13 cellular contexts compared by ENCODE assay signal in genomic region chr3:99430348-99431134, GRCh38.
A peak's percentile ranks its signal among the peaks of the same experiment; 100 is the strongest.
DNase-seq lines count a peak whose midpoint lies in the region; ATAC-seq and TF ChIP-seq lines count a peak whose summit lies in the region.
"Had no signal": no experiment of that assay in that cellular context is flagged by ENCODE, and none has a peak within 500 bp of the region (broad histone marks: within the 10 kb centered on the region; RNA-seq: fewer than 3 reads in every experiment).

No MANE protein-coding gene starts in this region.

- H3K27ac Mint-ChIP-seq in endothelial cell (ENCODE audit: unreplicated experiment): no peak overlapping the region
- H3K27ac Mint-ChIP-seq: activated naive CD8-positive, alpha-beta T cell had no signal

- intact Hi-C loops in IMR-90 (cut with micrococcal nuclease): no loop called here

- dilution Hi-C loops in IMR-90 (cut with HindIII; ENCODE audit: low sequenced_read_pairs, unreplicated experiment): no loop called here

- no peaks in the 10 kb centered on the region for H3K9me3 Mint-ChIP-seq in endothelial cell (ENCODE audit: unreplicated experiment)

- H2AFZ ChIP-seq in IMR-90 (replicated peaks; ENCODE audit: low read length, poor library complexity): no peak overlapping the region

- no peak overlapping the region for H4K91ac ChIP-seq in IMR-90 (ENCODE audit: insufficient read depth, low read depth, low read length)

- no peaks in the 10 kb centered on the region for H3K27me3 ChIP-seq in IMR-90 (ENCODE audit: control insufficient read depth, insufficient read depth, low read length)

- H2BK20ac ChIP-seq in IMR-90 (ENCODE audit: low read depth, low read length): 0 out of 2 replicates have a peak overlapping the region, but pooled peaks have one; percentile 0

- H3K36me3 Mint-ChIP-seq in endothelial cell (ENCODE audit: low read depth, unreplicated experiment): no peaks in the 10 kb centered on the region
- H3K36me3 Mint-ChIP-seq: activated naive CD8-positive, alpha-beta T cell had no signal

- in situ Hi-C loops in IMR-90 (cut with MboI; ENCODE audit: low sequenced_read_pairs) (no loop called here), KBM-7 (cut with MboI; ENCODE audit: low pct_unique_long_range_greater_than_20kb, low sequenced_read_pairs) (no loop called here)

- no peaks in the 10 kb centered on the region for H3K36me3 ChIP-seq in IMR-90 (ENCODE audit: control insufficient read depth, insufficient read depth, low read length)

- no peak overlapping the region for H3K4me3 Mint-ChIP-seq in endothelial cell (ENCODE audit: unreplicated experiment)
- H3K4me3 Mint-ChIP-seq: activated naive CD8-positive, alpha-beta T cell had no signal

- H3K4ac ChIP-seq in IMR-90 (ENCODE audit: low read depth, low read length): no peak overlapping the region

- TF ChIP-seq CTCF in GM10248 (IDR thresholded peaks at IDR 0.05; ENCODE audit: control extremely low read depth, extremely low read depth, low read depth, missing control alignments) (no peak), IMR-90 (conservative IDR thresholded peaks at IDR 0.05; ENCODE audit: low read depth, low read length) (no peak), endothelial cell (IDR thresholded peaks at IDR 0.05; ENCODE audit: unreplicated experiment) (no peak)

- peaks cover 1% of the 10 kb centered on the region for H3K27me3 Mint-ChIP-seq in endothelial cell (ENCODE audit: unreplicated experiment)
- H3K27me3 Mint-ChIP-seq: activated naive CD8-positive, alpha-beta T cell had no signal

- H3K79me1 ChIP-seq in IMR-90 (ENCODE audit: low read depth in 1 of 2, low read length in 2 of 2): no peaks in the 10 kb centered on the region

- no peak overlapping the region for H3K23ac ChIP-seq in IMR-90 (ENCODE audit: low read depth, low read length)

- no peak overlapping the region for H3K4me3 ChIP-seq in IMR-90 (ENCODE audit: insufficient read depth, low read depth, low read length)

- no peaks in the 10 kb centered on the region for H3K9me3 ChIP-seq in IMR-90 (ENCODE audit: control insufficient read depth, insufficient read depth, low read length)
- H3K9me3 ChIP-seq: Caco-2 had no signal

- no peak overlapping the region for H3K27ac ChIP-seq in IMR-90 (ENCODE audit: insufficient read depth, low read length)
- H3K27ac ChIP-seq: VCaP had no signal

- no peak for TF ChIP-seq RAD21 in IMR-90 (IDR thresholded peaks at IDR 0.05; ENCODE audit: low read length)

- H2AK5ac ChIP-seq in IMR-90 (ENCODE audit: low read depth, low read length): no peak overlapping the region

- 0 out of 2 replicates have a peak overlapping the region, but pooled peaks have one; percentile 0 for H3K14ac ChIP-seq in IMR-90 (replicated peaks; ENCODE audit: low read depth, low read length)

- H4K8ac ChIP-seq in IMR-90 (ENCODE audit: low read depth in 2 of 2, low read length in 2 of 2): no peak overlapping the region; a peak in 1 of 4 replicates

- H2AK9ac ChIP-seq in IMR-90 (replicated peaks; ENCODE audit: low read depth, low read length, poor library complexity): no peak overlapping the region

- no peak overlapping the region for H3K9ac ChIP-seq in IMR-90 (ENCODE audit: low read depth, low read length)

- no peak overlapping the region for H4K5ac ChIP-seq in IMR-90 (ENCODE audit: low read depth, low read length)

- H2BK120ac ChIP-seq in IMR-90 (ENCODE audit: low read depth, low read length): no peak overlapping the region

- no TSS peak for BruUV-seq in IMR-90 (replicated peaks; lab: Mats Ljungman, UMichigan)

- DNase-seq in GM10248 (ENCODE audit: extremely low spot score) (peak; percentile 18), IMR-90 (peak; percentile 36), KBM-7 (no peak), cerebellum (ENCODE audit: low spot score) (no peak), endothelial cell (ENCODE audit: low spot score) (no peak)
- DNase-seq: Caco-2; NCI-H2171; stimulated activated CD4-positive, alpha-beta T cell treated with anti-CD3 and anti-CD28 coated beads, Interleukin-15, amount 100 ng/mL, for 24 hours had no signal

- H3K18ac ChIP-seq in IMR-90 (ENCODE audit: low read depth, low read length): no peak overlapping the region; the same call in 1 of the 2 replicates

- no peaks in the 10 kb centered on the region for H3K4me1 ChIP-seq in IMR-90 (ENCODE audit: control insufficient read depth, insufficient read depth, low read length)
- H3K4me1 ChIP-seq: Caco-2 had no signal

- no peak overlapping the region for H3K4me2 ChIP-seq in IMR-90 (ENCODE audit: low read depth, low read length)

- no peak for TF ChIP-seq POLR2A in IMR-90 (IDR thresholded peaks at IDR 0.05; ENCODE audit: low read depth, low read length)

- H3K9me1 ChIP-seq in IMR-90 (ENCODE audit: insufficient read depth, low read length): no peaks in the 10 kb centered on the region

- no peak overlapping the region; the same call in 1 of the 2 replicates for H3K56ac ChIP-seq in IMR-90 (ENCODE audit: extremely low read depth, insufficient read depth, low read length)

- ATAC-seq in GM19463 (IDR thresholded peaks at IDR 0.05; ENCODE audit: unreplicated experiment) (peak; percentile 72), HG02852 (IDR thresholded peaks at IDR 0.05; ENCODE audit: unreplicated experiment) (peak; percentile 84), IMR-90 (ENCODE audit: low read depth) (peak; percentile 81), GM19455 (IDR thresholded peaks at IDR 0.05; ENCODE audit: unreplicated experiment) (no peak)

- POLR2A ChIA-PET in GM10248 (lab: Yijun Ruan, JAX) (interaction anchor here (0.6 to 0.7 kb wide), 2 partner anchors 12 to 229 kb away, joined by 3 to 4 read pairs; no protein-coding TSS in a partner anchor), IMR-90 (lab: Charles Lee; ENCODE audit: unreplicated experiment) (no interaction called here)

- no peaks in the 10 kb centered on the region for H3K4me1 Mint-ChIP-seq in endothelial cell (ENCODE audit: unreplicated experiment)

- no CpG with 5 or more reads among the region's 3 CpGs for WGBS in IMR-90 (ENCODE audit: extremely low coverage in 2 of 2, insufficient read length in 1 of 2), 2 experiments

- CTCF ChIA-PET in GM10248 (lab: Yijun Ruan, JAX) (interaction anchor here (1.2 to 1.7 kb wide), 4 partner anchors 12 to 68 kb away, joined by 4 to 6 read pairs (median 4); no protein-coding TSS in a partner anchor), IMR-90 (lab: Yijun Ruan, JAX) (no interaction called here)

- no peak overlapping the region for H2BK15ac ChIP-seq in IMR-90 (ENCODE audit: low read depth, low read length)

- no peak overlapping the region for H2BK5ac ChIP-seq in IMR-90 (ENCODE audit: low read depth, low read length, poor library complexity, severe bottlenecking)

- no peaks in the 10 kb centered on the region for H4K20me1 ChIP-seq in IMR-90 (ENCODE audit: insufficient read depth, low read length)

TF ChIP-seq in IMR-90, 13 proteins besides CTCF, POLR2A, EP300 and RAD21:
- TF ChIP-seq RFX5 (IDR thresholded peaks at IDR 0.05; ENCODE audit: low read depth, low read length): no peak
- no peak for TF ChIP-seq BHLHE40 (IDR thresholded peaks at IDR 0.05; ENCODE audit: low read depth, low read length)
- TF ChIP-seq MAZ (IDR thresholded peaks at IDR 0.05; ENCODE audit: borderline replicate concordance, low read depth, low read length): no peak
- TF ChIP-seq FOS (IDR thresholded peaks at IDR 0.05; ENCODE audit: low read depth, low read length): no peak
- no peak for TF ChIP-seq CEBPB (IDR thresholded peaks at IDR 0.05; ENCODE audit: low read depth, low read length)
- TF ChIP-seq USF2 (IDR thresholded peaks at IDR 0.05; ENCODE audit: low read depth, low read length): no peak
- no peak for TF ChIP-seq NFE2L2 (IDR thresholded peaks at IDR 0.05; ENCODE audit: low read depth, low read length)

Comparison
In these comparisons a context has a peak if more than half of its experiments do, and no peak if none do; other contexts are left out.
1. DNase-seq: peak in GM10248 (single experiment) and IMR-90 (single experiment); none in KBM-7 (single experiment), cerebellum (single experiment) and endothelial cell (single experiment).